Comparison of ENCODE assay signal across 26 cellular contexts in the genomic region with DNA sequence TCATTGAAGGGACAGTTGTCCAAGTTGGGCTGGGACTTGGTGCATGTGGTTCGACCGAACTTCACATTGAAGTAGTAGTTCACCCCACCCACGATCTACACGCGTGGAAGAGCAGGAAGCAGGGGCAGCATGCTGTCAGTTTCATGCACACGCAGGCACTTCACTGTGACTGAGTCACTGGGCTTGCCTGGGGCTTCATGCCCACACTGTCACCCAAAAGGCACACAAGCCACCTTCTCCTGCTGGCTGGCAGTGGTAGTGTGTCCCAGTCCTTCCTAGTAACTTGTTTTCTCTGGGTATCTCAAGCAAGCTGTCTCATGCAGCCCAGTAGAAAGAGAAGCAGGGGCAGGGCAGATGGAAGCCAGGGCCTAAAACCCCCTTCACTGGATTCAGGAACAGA. TPM values are rescaled to one million over a fixed set of nuclear protein-coding genes. Genes with fewer than 3 reads are reported as not detected.
DNase-seq lines count a peak whose midpoint lies in the region; ATAC-seq, FAIRE-seq and TF ChIP-seq lines count a peak whose summit lies in the region.
"Had no signal": no experiment of that assay in that cellular context is flagged by ENCODE, and none has a peak within 500 bp of the region (broad histone marks: within the 10 kb centered on the region; RNA-seq: fewer than 3 reads in every experiment).

No MANE protein-coding gene starts in this region.

- H2AFZ ChIP-seq in H1 (ENCODE audit: low read length) (no peak overlapping the region), neuronal stem cell (ENCODE audit: low read length) (no peak overlapping the region)
- H2AFZ ChIP-seq: GM23338 had no signal

- no peaks in the 10 kb centered on the region for H3K36me3 ChIP-seq in KOPT-K1 (ENCODE audit: insufficient read depth, low read length)
- H3K36me3 ChIP-seq in H1 (ENCODE audit: control insufficient read depth in 2 of 4, insufficient read depth in 4 of 4, low read length in 3 of 4), result no peaks in the 10 kb centered on the region
- no peaks in the 10 kb centered on the region for H3K36me3 ChIP-seq in neuronal stem cell (replicated peaks in 1 of 2; ENCODE audit: control insufficient read depth in 2 of 2, insufficient read depth in 2 of 2, low read length in 2 of 2)
- H3K36me3 ChIP-seq in H7 (replicated peaks; ENCODE audit: control insufficient read depth, insufficient read depth, low read length), result no peaks in the 10 kb centered on the region
- H3K36me3 ChIP-seq: BLaER1, SJCRH30 had no signal

- no peak overlapping the region for H4K91ac ChIP-seq in H1 (replicated peaks; ENCODE audit: insufficient read length, low read length)
- H4K91ac ChIP-seq in neuronal stem cell (ENCODE audit: low read depth, low read length, poor library complexity), result no peak overlapping the region

- H3K4me1 ChIP-seq in H1 (replicated peaks in 1 of 4; ENCODE audit: control insufficient read depth in 3 of 4, insufficient read depth in 4 of 4, low read length in 3 of 4) (peaks cover 0 to 4% (median 0%) of the 10 kb centered on the region in 4 experiments; a peak in 2 of 7 replicates), neuronal stem cell (ENCODE audit: control insufficient read depth in 2 of 2, insufficient read depth in 1 of 2, low read depth in 1 of 2, low read length in 2 of 2) (peaks cover 0 to 2% of the 10 kb centered on the region in 2 donors)
- H3K4me1 ChIP-seq: SJCRH30 had no signal

- H3K56ac ChIP-seq in H1 (replicated peaks; ENCODE audit: insufficient read length, low read depth, low read length), result no peak overlapping the region

- H3K4me1 Mint-ChIP-seq in activated CD4-positive, alpha-beta T cell treated with anti-CD3 and anti-CD28 coated beads, Interleukin-2, amount 10 ng/mL, durations not matched to agents 24 days and 14 days, result peaks cover 3% of the 10 kb centered on the region

- H3K4ac ChIP-seq in H1 (replicated peaks; ENCODE audit: insufficient read length, low read depth, low read length) (no peak overlapping the region), neuronal stem cell (ENCODE audit: low read length) (no peak overlapping the region)

- H4K8ac ChIP-seq in H1 (ENCODE audit: extremely low read depth, insufficient read depth, low read length) (no peak overlapping the region), neuronal stem cell (ENCODE audit: low read depth, low read length) (peak overlapping the region; percentile 19)

- H3K23ac ChIP-seq in H1 (ENCODE audit: insufficient read length) (no peak overlapping the region), neuronal stem cell (ENCODE audit: low read depth, low read length, poor library complexity) (no peak overlapping the region)

- no peak overlapping the region for H3K14ac ChIP-seq in H1 (ENCODE audit: insufficient read length)
- H3K14ac ChIP-seq in neuronal stem cell (ENCODE audit: low read length), result no peak overlapping the region

- H3K9ac ChIP-seq in H1 (replicated peaks in 1 of 4; ENCODE audit: extremely low read depth in 1 of 4, low read depth in 3 of 4, low read length in 3 of 4) (no peak overlapping the region), neuronal stem cell (ENCODE audit: low read depth, low read length, poor library complexity) (peak overlapping the region; percentile 24)
- H3K9ac ChIP-seq: BLaER1 had no signal

- no peaks in the 10 kb centered on the region for H3K27me3 ChIP-seq in H1 (replicated peaks in 1 of 4; ENCODE audit: control insufficient read depth in 3 of 4, extremely low read depth in 1 of 4, insufficient read depth in 3 of 4, low read length in 3 of 4)
- no peaks in the 10 kb centered on the region for H3K27me3 ChIP-seq in neuronal stem cell (ENCODE audit: control insufficient read depth in 3 of 3, insufficient read depth in 3 of 3, low read depth in 1 of 3, low read length in 3 of 3)
- H3K27me3 ChIP-seq in H7 (ENCODE audit: control insufficient read depth, insufficient read depth, low read length), result no peaks in the 10 kb centered on the region
- H3K27me3 ChIP-seq: BLaER1 had no signal

- H3K4me2 ChIP-seq in H1 (ENCODE audit: insufficient read depth in 1 of 2, low read depth in 2 of 2, low read length in 2 of 2), result no peak overlapping the region
- H3K4me2 ChIP-seq in neuronal stem cell (ENCODE audit: insufficient read depth, low read length, poor library complexity, severe bottlenecking), result no peak overlapping the region
- H3K4me2 ChIP-seq: BLaER1, GM23338 had no signal

- no peaks in the 10 kb centered on the region for H3K27me3 Mint-ChIP-seq in activated CD4-positive, alpha-beta T cell treated with anti-CD3 and anti-CD28 coated beads, Interleukin-2, amount 10 ng/mL, durations not matched to agents 24 days and 14 days
- H3K27me3 Mint-ChIP-seq: CD4-positive, CD25-positive, alpha-beta regulatory T cell had no signal

- H3K27ac Mint-ChIP-seq in activated CD4-positive, alpha-beta T cell treated with anti-CD3 and anti-CD28 coated beads, Interleukin-2, amount 10 ng/mL, durations not matched to agents 24 days and 14 days, result no peak overlapping the region
- H3K27ac Mint-ChIP-seq: CD4-positive, CD25-positive, alpha-beta regulatory T cell; GM23338 had no signal

- H3K27ac ChIP-seq in KOPT-K1 (ENCODE audit: low read depth, low read length, poor library complexity, severe bottlenecking), result peak overlapping the region; percentile 89
- H3K27ac ChIP-seq in H1 (ENCODE audit: low read depth, low read length), result no peak overlapping the region
- H3K27ac ChIP-seq in neuronal stem cell (replicated peaks; ENCODE audit: low read length), result no peak overlapping the region
- H3K27ac ChIP-seq: SJCRH30 had no signal

- H3K36me3 Mint-ChIP-seq in activated CD4-positive, alpha-beta T cell treated with anti-CD3 and anti-CD28 coated beads, Interleukin-2, amount 10 ng/mL, durations not matched to agents 24 days and 14 days (ENCODE audit: low read depth), result no peaks in the 10 kb centered on the region
- H3K36me3 Mint-ChIP-seq: CD4-positive, CD25-positive, alpha-beta regulatory T cell had no signal

- peak in 2 of 3 experiments; percentile 11 to 28; a peak in 2 of 4 replicates for TF ChIP-seq CTCF in H1 (IDR thresholded peaks at IDR 0.05; ENCODE audit: control extremely low read depth in 1 of 3, insufficient read depth in 1 of 3, low read depth in 1 of 3, low read length in 3 of 3)

- TF ChIP-seq EP300 in H1 (IDR thresholded peaks at IDR 0.05; ENCODE audit: borderline replicate concordance in 1 of 2, low read depth in 2 of 2, low read length in 2 of 2), result no peak

- no peaks in the 10 kb centered on the region for H3K9me3 Mint-ChIP-seq in activated CD4-positive, alpha-beta T cell treated with anti-CD3 and anti-CD28 coated beads, Interleukin-2, amount 10 ng/mL, durations not matched to agents 24 days and 14 days
- H3K9me3 Mint-ChIP-seq: CD4-positive, CD25-positive, alpha-beta regulatory T cell; GM23338 had no signal

- no peaks in the 10 kb centered on the region for H3K79me1 ChIP-seq in H1 (ENCODE audit: low read depth, low read length)
- no peaks in the 10 kb centered on the region for H3K79me1 ChIP-seq in neuronal stem cell (ENCODE audit: low read depth, low read length)

- H2BK120ac ChIP-seq in H1 (replicated peaks; ENCODE audit: low read depth, low read length) (no peak overlapping the region), neuronal stem cell (ENCODE audit: low read depth, low read length) (no peak overlapping the region)

- 0 out of 2 replicates have a peak overlapping the region, but pooled peaks have one; percentile 3 for H2BK12ac ChIP-seq in H1 (ENCODE audit: low read depth, low read length)
- H2BK12ac ChIP-seq in neuronal stem cell (ENCODE audit: low read length), result no peak overlapping the region

- H4K5ac ChIP-seq in H1 (ENCODE audit: insufficient read length, low read depth, low read length), result no peak overlapping the region

- H2BK15ac ChIP-seq in H1 (ENCODE audit: low read length), result no peak overlapping the region
- no peak overlapping the region for H2BK15ac ChIP-seq in neuronal stem cell (ENCODE audit: low read length)

- H2BK5ac ChIP-seq in H1 (ENCODE audit: low read depth, low read length), result no peak overlapping the region
- H2BK5ac ChIP-seq in neuronal stem cell (ENCODE audit: low read length), result no peak overlapping the region

- TF ChIP-seq RAD21 in H1 (IDR thresholded peaks at IDR 0.05 in 1 of 2, conservative IDR thresholded peaks at IDR 0.05 in 1 of 2; ENCODE audit: low read depth in 2 of 2, low read length in 2 of 2), result no peak

- H3K79me2 ChIP-seq in H1 (ENCODE audit: control insufficient read depth in 1 of 2, insufficient read depth in 2 of 2, low read length in 2 of 2), result no peaks in the 10 kb centered on the region

- no peak overlapping the region for H3K18ac ChIP-seq in H1 (ENCODE audit: extremely low read depth, low read length)
- H3K18ac ChIP-seq in neuronal stem cell (ENCODE audit: low read length), result peak overlapping the region; percentile 21

- no peak for ATAC-seq in HG03460 (IDR thresholded peaks at IDR 0.05; ENCODE audit: unreplicated experiment)
- ATAC-seq: GM23338, HCT116, SK-N-SH treated with all-trans-retinoic acid at 6 μM for 48 hours had no signal

- no peaks in the 10 kb centered on the region for H4K20me1 ChIP-seq in H1 (replicated peaks in 1 of 2; ENCODE audit: control insufficient read depth in 1 of 2, insufficient read depth in 2 of 2, low read length in 2 of 2)
- H4K20me1 ChIP-seq: BLaER1 had no signal

- no peaks in the 10 kb centered on the region for H3K9me3 ChIP-seq in KOPT-K1 (ENCODE audit: insufficient read depth, low read length, poor library complexity, severe bottlenecking)
- no peaks in the 10 kb centered on the region for H3K9me3 ChIP-seq in H1 (ENCODE audit: insufficient read depth in 2 of 2, low read depth in 1 of 2, low read length in 1 of 2)
- H3K9me3 ChIP-seq in neuronal stem cell (replicated peaks in 1 of 2; ENCODE audit: control insufficient read depth in 2 of 2, insufficient read depth in 1 of 2, low read depth in 1 of 2, low read length in 2 of 2), result no peaks in the 10 kb centered on the region
- H3K9me3 ChIP-seq: BLaER1, SJCRH30 had no signal

- H2AK5ac ChIP-seq in H1 (ENCODE audit: low read depth, low read length), result no peak overlapping the region
- no peak overlapping the region for H2AK5ac ChIP-seq in neuronal stem cell (ENCODE audit: low read depth, low read length)

- no peak overlapping the region for H2BK20ac ChIP-seq in H1 (ENCODE audit: low read length)

- CTCF ChIA-PET in H1 (lab: Charles Lee; ENCODE audit: partially characterized antibody), result interaction anchor here (0.8 to 4.1 kb wide), 5 partner anchors 9 to 285 kb away, joined by 3 to 25 read pairs (median 3); no protein-coding TSS in a partner anchor

- FAIRE-seq in H1 (lab: Jason Lieb, UNC), result no peak
- FAIRE-seq: A204.1 had no signal

- peak; percentile 45 for DNase-seq in activated CD4-positive, alpha-beta T cell treated with anti-CD3 and anti-CD28 coated beads, Interleukin-2, amount 10 ng/mL, durations not matched to agents 24 days and 14 days
- DNase-seq in activated CD4-positive, alpha-beta T cell treated with anti-CD3 and anti-CD28 coated beads for 4 hours, result no peak
- DNase-seq in H1 (ENCODE audit: low read depth in 1 of 2, low spot score in 2 of 2) (no peak), neuronal stem cell (ENCODE audit: low spot score) (no peak), H7 (no peak), GM03348 (ENCODE audit: low spot score) (no peak)
- DNase-seq: CD4-positive, CD25-positive, alpha-beta regulatory T cell; COR-L47; Kasumi-1; NCI-H1092 treated with DMSO at 0.1 percent for 48 hours; NCI-H1436 treated with DMSO at 0.1 percent for 48 hours; NCI-H187 treated with DMSO at 0.1 percent for 48 hours; NCI-H2107; NCI-H446; NCI-H524 treated with DMSO at 0.1 percent for 48 hours; NCI-H774; SJCRH30 had no signal

- no peak for TF ChIP-seq POLR2A in H1 (IDR thresholded peaks at IDR 0.05; ENCODE audit: control extremely low read depth in 1 of 2, low read depth in 2 of 2, low read length in 2 of 2)

- H3K4me3 Mint-ChIP-seq in activated CD4-positive, alpha-beta T cell treated with anti-CD3 and anti-CD28 coated beads, Interleukin-2, amount 10 ng/mL, durations not matched to agents 24 days and 14 days, result no peak overlapping the region
- H3K4me3 Mint-ChIP-seq: CD4-positive, CD25-positive, alpha-beta regulatory T cell; GM23338 had no signal

- POLR2A ChIA-PET in H1 (lab: Charles Lee; ENCODE audit: partially characterized antibody), result interaction anchor here (1.5 kb wide), 1 partner anchor 19 kb away, joined by 4 read pairs; no protein-coding TSS in a partner anchor

- 90% methylated on average over 6 of the region's 6 CpGs; no CpG with 5 or more reads in 1 of the 2 experiments for WGBS in H1 (ENCODE audit: extremely low coverage in 1 of 2, insufficient coverage in 1 of 2, insufficient read length in 1 of 2, insufficient replicate concordance in 2 of 2, low coverage in 1 of 2, low lambda C conversion rate in 2 of 2, missing lambda C conversion rate in 1 of 2), 2 experiments
- WGBS in neuronal stem cell (ENCODE audit: extremely low coverage in 2 of 2, insufficient read length in 2 of 2, insufficient replicate concordance in 1 of 2), 2 donors, result no CpG with 5 or more reads among the region's 6 CpGs

- H3K23me2 ChIP-seq in H1 (ENCODE audit: low read depth, low read length), result no peaks in the 10 kb centered on the region; the same call in 1 of the 2 replicates

- H3K4me3 ChIP-seq in H1 (ENCODE audit: extremely low read depth in 1 of 4, insufficient read depth in 2 of 4, low read depth in 3 of 4, low read length in 4 of 4) (no peak overlapping the region), neuronal stem cell (ENCODE audit: low read length in 2 of 2) (no peak overlapping the region), H7 (ENCODE audit: insufficient read depth, low read depth, low read length) (no peak overlapping the region)
- H3K4me3 ChIP-seq: BLaER1, GM23338, SJCRH30 had no signal

- intact Hi-C loops in activated CD4-positive, alpha-beta T cell treated with anti-CD3 and anti-CD28 coated beads, Interleukin-2, amount 10 ng/mL, durations not matched to agents 24 days and 14 days (cut with micrococcal nuclease), result no loop called here

RNA-seq across cellular contexts. Expression of gene CST5, which starts 2.0 kb away (rescaled TPM):
- total RNA-seq in activated CD4-positive, alpha-beta T cell treated with anti-CD3 and anti-CD28 coated beads, Interleukin-2, amount 10 ng/mL, durations not matched to agents 24 days and 14 days, result not detected in 2 replicates
- total RNA-seq in H1 (2021; fragmentation: NEBNext Ultra II Directional; extraction: Animal tissue kit (Norgen Biotek cat#: 25700)), result not detected in 2 replicates
- not detected in 2 replicates for polyA plus RNA-seq in H1 (2011; rRNA removed)
- polyA plus RNA-seq in H1 (2011; cell fraction: cytosol; rRNA removed), result not detected
- polyA plus RNA-seq in H1 (2011; cell fraction: nucleus; rRNA removed), result not detected
- not detected in 4 replicates for polyA plus RNA-seq in H1 (2012, experiment 1 of 2)
- not detected for polyA plus RNA-seq in H1 (2012, experiment 2 of 2)
- not detected for polyA plus RNA-seq in H1 (2013, experiment 1 of 2)
- polyA plus RNA-seq in H1 (2013, experiment 2 of 2), result not detected
- polyA minus RNA-seq in H1 (2011; rRNA and poly(A)+ RNA removed), result not detected in 2 replicates
- polyA minus RNA-seq in H1 (2011; cell fraction: cytosol; rRNA and poly(A)+ RNA removed), result not detected
- polyA minus RNA-seq in H1 (2011; cell fraction: nucleus; rRNA and poly(A)+ RNA removed), result not detected
- not detected for polyA plus RNA-seq in neuronal stem cell (2013, experiment 1 of 2)
- not detected for polyA plus RNA-seq in neuronal stem cell (2013, experiment 2 of 2)
- not detected in 2 replicates for total RNA-seq in H7 (2014; rRNA removed; shearing (Covaris generic))
- total RNA-seq: CD4-positive, CD25-positive, alpha-beta regulatory T cell; GM23338; M059J; SJCRH30 had no signal
- polyA plus RNA-seq: AG04450; CD4-positive, CD25-positive, alpha-beta regulatory T cell; GM23338 had no signal

RNA-seq across cellular contexts. Expression of gene CST2, which starts 51.0 kb away (rescaled TPM):
- total RNA-seq in activated CD4-positive, alpha-beta T cell treated with anti-CD3 and anti-CD28 coated beads, Interleukin-2, amount 10 ng/mL, durations not matched to agents 24 days and 14 days, result not detected in 2 replicates
- total RNA-seq in H1 (2021; fragmentation: NEBNext Ultra II Directional; extraction: Animal tissue kit (Norgen Biotek cat#: 25700)), result not detected in 2 replicates
- not detected in 2 replicates for polyA plus RNA-seq in H1 (2011; rRNA removed)
- not detected for polyA plus RNA-seq in H1 (2011; cell fraction: cytosol; rRNA removed)
- polyA plus RNA-seq in H1 (2011; cell fraction: nucleus; rRNA removed), result not detected
- polyA plus RNA-seq in H1 (2012, experiment 1 of 2), result not detected in 4 replicates
- not detected for polyA plus RNA-seq in H1 (2012, experiment 2 of 2)
- not detected for polyA plus RNA-seq in H1 (2013, experiment 1 of 2)
- not detected for polyA plus RNA-seq in H1 (2013, experiment 2 of 2)
- not detected in 2 replicates for polyA minus RNA-seq in H1 (2011; rRNA and poly(A)+ RNA removed)
- polyA minus RNA-seq in H1 (2011; cell fraction: cytosol; rRNA and poly(A)+ RNA removed), result not detected
- polyA minus RNA-seq in H1 (2011; cell fraction: nucleus; rRNA and poly(A)+ RNA removed), result not detected
- polyA plus RNA-seq in neuronal stem cell (2013, experiment 1 of 2), result not detected
- not detected for polyA plus RNA-seq in neuronal stem cell (2013, experiment 2 of 2)
- not detected in 2 replicates for total RNA-seq in H7 (2014; rRNA removed; shearing (Covaris generic))
- total RNA-seq: CD4-positive, CD25-positive, alpha-beta regulatory T cell; GM23338; M059J; SJCRH30 had no signal
- polyA plus RNA-seq: AG04450; CD4-positive, CD25-positive, alpha-beta regulatory T cell; GM23338 had no signal
